ENCODE assay signal across 11 cellular contexts in genomic region chr11:113664069-113664980, GRCh38. TPM values are rescaled to one million over a fixed set of nuclear protein-coding genes. Genes with fewer than 3 reads are reported as not detected.
DNase-seq lines count a peak whose midpoint lies in the region; ATAC-seq and TF ChIP-seq lines count a peak whose summit lies in the region.
"Had no signal": no experiment of that assay in that cellular context is flagged by ENCODE, and none has a peak within 500 bp of the region (broad histone marks: within the 10 kb centered on the region; RNA-seq: fewer than 3 reads in every experiment).

No MANE protein-coding gene starts in this region.

- no peak overlapping the region for H3K4me3 Mint-ChIP-seq in activated CD4-positive, alpha-beta T cell treated with anti-CD3 and anti-CD28 coated beads for 36 hours
- H3K4me3 Mint-ChIP-seq in activated CD4-positive, alpha-beta T cell treated with anti-CD3 and anti-CD28 coated beads, Interleukin-2, amount 10 ng/mL, durations not matched to agents 24 days and 14 days = no peak overlapping the region
- no peak overlapping the region for H3K4me3 Mint-ChIP-seq in type B pancreatic cell

- intact Hi-C loops in activated CD4-positive, alpha-beta T cell treated with anti-CD3 and anti-CD28 coated beads for 36 hours (cut with DNase I, micrococcal nuclease) = no loop called here
- intact Hi-C loops in activated CD4-positive, alpha-beta T cell treated with anti-CD3 and anti-CD28 coated beads, Interleukin-2, amount 10 ng/mL, durations not matched to agents 24 days and 14 days (cut with micrococcal nuclease) = no loop called here
- intact Hi-C loops in lower leg skin (cut with DNase I; ENCODE audit: low total_unique reads) = no loop called here

- no peak for TF ChIP-seq POLR2A in lower leg skin (IDR thresholded peaks at IDR 0.05)

- H3K4me3 ChIP-seq in AG04449 (ENCODE audit: low read depth, low read length) (no peak overlapping the region), RWPE2 (ENCODE audit: severe bottlenecking) (no peak overlapping the region), lower leg skin (ENCODE audit: low read depth, poor library complexity, severe bottlenecking) (no peak overlapping the region)
- H3K4me3 ChIP-seq: cardiac muscle cell had no signal

- WGBS in lower leg skin, 2 donors = 54 to 59% methylated on average over 11 of the region's 11 CpGs

- H3K36me3 Mint-ChIP-seq in activated CD4-positive, alpha-beta T cell treated with anti-CD3 and anti-CD28 coated beads for 36 hours (ENCODE audit: low read depth) = peaks cover 2% of the 10 kb centered on the region
- H3K36me3 Mint-ChIP-seq in activated CD4-positive, alpha-beta T cell treated with anti-CD3 and anti-CD28 coated beads, Interleukin-2, amount 10 ng/mL, durations not matched to agents 24 days and 14 days (ENCODE audit: low read depth) = no peaks in the 10 kb centered on the region
- no peaks in the 10 kb centered on the region for H3K36me3 Mint-ChIP-seq in type B pancreatic cell

- DNase-seq in AG04449 (ENCODE audit: low read depth, low spot score) (peak; percentile 38), HS-5 (ENCODE audit: low read depth) (peak; percentile 46), RWPE2 (ENCODE audit: low spot score) (no peak), iris pigment epithelial cell (ENCODE audit: low read depth) (peak; percentile 83), lower leg skin (ENCODE audit: low spot score in 2 of 2) (no peak), type B pancreatic cell (ENCODE audit: extremely low spot score, unreplicated experiment) (no peak)
- DNase-seq in activated CD4-positive, alpha-beta T cell treated with anti-CD3 and anti-CD28 coated beads for 36 hours = no peak
- DNase-seq in activated CD4-positive, alpha-beta T cell treated with anti-CD3 and anti-CD28 coated beads, Interleukin-2, amount 10 ng/mL, durations not matched to agents 24 days and 14 days = no peak
- DNase-seq: C1 segment of cervical spinal cord, NCI-H1048 had no signal

- CTCF ChIA-PET in AG04449 (lab: Yijun Ruan, JAX) = no interaction called here
- CTCF ChIA-PET in activated CD4-positive, alpha-beta T cell treated with anti-CD3 and anti-CD28 coated beads for 36 hours (lab: Charles Lee) = no interaction called here

- H3K27ac Mint-ChIP-seq in activated CD4-positive, alpha-beta T cell treated with anti-CD3 and anti-CD28 coated beads for 36 hours = no peak overlapping the region
- H3K27ac Mint-ChIP-seq in activated CD4-positive, alpha-beta T cell treated with anti-CD3 and anti-CD28 coated beads, Interleukin-2, amount 10 ng/mL, durations not matched to agents 24 days and 14 days = no peak overlapping the region
- H3K27ac Mint-ChIP-seq in type B pancreatic cell = no peak overlapping the region

- H3K4me1 Mint-ChIP-seq in activated CD4-positive, alpha-beta T cell treated with anti-CD3 and anti-CD28 coated beads for 36 hours = no peaks in the 10 kb centered on the region
- H3K4me1 Mint-ChIP-seq in activated CD4-positive, alpha-beta T cell treated with anti-CD3 and anti-CD28 coated beads, Interleukin-2, amount 10 ng/mL, durations not matched to agents 24 days and 14 days = no peaks in the 10 kb centered on the region
- H3K4me1 Mint-ChIP-seq in type B pancreatic cell (ENCODE audit: unreplicated experiment) = peaks cover 12% of the 10 kb centered on the region

- POLR2A ChIA-PET in AG04449 (lab: Yijun Ruan, JAX) = no interaction called here
- POLR2A ChIA-PET in activated CD4-positive, alpha-beta T cell treated with anti-CD3 and anti-CD28 coated beads for 36 hours (lab: Charles Lee) = no interaction called here

- H3K9me3 ChIP-seq in RWPE2 (ENCODE audit: severe bottlenecking) = peaks cover 6% of the 10 kb centered on the region

- no peaks in the 10 kb centered on the region for H3K36me3 ChIP-seq in RWPE2 (ENCODE audit: low read depth)
- H3K36me3 ChIP-seq: cardiac muscle cell had no signal

- peaks cover 10% of the 10 kb centered on the region for H3K4me1 ChIP-seq in RWPE2 (ENCODE audit: insufficient read depth, poor library complexity, severe bottlenecking)

- peak; percentile 99 for ATAC-seq in RWPE2 (ENCODE audit: low read depth)
- no peak for ATAC-seq in activated CD4-positive, alpha-beta T cell treated with anti-CD3 and anti-CD28 coated beads for 36 hours

- H3K9me3 Mint-ChIP-seq in activated CD4-positive, alpha-beta T cell treated with anti-CD3 and anti-CD28 coated beads for 36 hours (ENCODE audit: low read depth) = peaks cover 5% of the 10 kb centered on the region
- peaks cover 14% of the 10 kb centered on the region for H3K9me3 Mint-ChIP-seq in activated CD4-positive, alpha-beta T cell treated with anti-CD3 and anti-CD28 coated beads, Interleukin-2, amount 10 ng/mL, durations not matched to agents 24 days and 14 days
- H3K9me3 Mint-ChIP-seq in type B pancreatic cell = no peaks in the 10 kb centered on the region

- peaks cover 10% of the 10 kb centered on the region for H3K27me3 Mint-ChIP-seq in activated CD4-positive, alpha-beta T cell treated with anti-CD3 and anti-CD28 coated beads for 36 hours
- H3K27me3 Mint-ChIP-seq in activated CD4-positive, alpha-beta T cell treated with anti-CD3 and anti-CD28 coated beads, Interleukin-2, amount 10 ng/mL, durations not matched to agents 24 days and 14 days = peaks cover 14% of the 10 kb centered on the region
- no peaks in the 10 kb centered on the region for H3K27me3 Mint-ChIP-seq in type B pancreatic cell

- H3K27me3 ChIP-seq in RWPE2 (ENCODE audit: insufficient read depth, poor library complexity, severe bottlenecking) = no peaks in the 10 kb centered on the region
- H3K27me3 ChIP-seq: cardiac muscle cell had no signal

- peak overlapping the region; percentile 46 for H3K27ac ChIP-seq in RWPE2 (ENCODE audit: poor library complexity, severe bottlenecking)
- H3K27ac ChIP-seq: cardiac muscle cell had no signal

- TF ChIP-seq CTCF in AG04449 (IDR thresholded peaks at IDR 0.05; ENCODE audit: insufficient read depth, low read length, missing control alignments) (no peak), RWPE2 (IDR thresholded peaks at IDR 0.05; ENCODE audit: poor library complexity, severe bottlenecking) (no peak), lower leg skin (IDR thresholded peaks at IDR 0.05) (no peak), type B pancreatic cell (conservative IDR thresholded peaks at IDR 0.05) (no peak)

RNA-seq across cellular contexts. Expression of gene TMPRSS5, which starts 41.8 kb away (rescaled TPM):
- total RNA-seq in activated CD4-positive, alpha-beta T cell treated with anti-CD3 and anti-CD28 coated beads for 36 hours = under 1 TPM; 0.32 to 0.46 TPM
- 1.2 and 2.6 TPM in 2 replicates for total RNA-seq in activated CD4-positive, alpha-beta T cell treated with anti-CD3 and anti-CD28 coated beads, Interleukin-2, amount 10 ng/mL, durations not matched to agents 24 days and 14 days
- total RNA-seq in lower leg skin = 1 to 10 TPM; 1.1 to 4.2 (median 3.0) TPM
- 0.81 and 2.6 TPM in 2 replicates for total RNA-seq in type B pancreatic cell (ENCODE audit: low replicate concordance)

Comparison
In these comparisons a context has a peak if more than half of its experiments do, and no peak if none do; other contexts are left out.
1. DNase-seq: peak in AG04449 (single experiment), HS-5 (single experiment) and iris pigment epithelial cell (single experiment); none in RWPE2 (single experiment), activated CD4-positive, alpha-beta T cell treated with anti-CD3 and anti-CD28 coated beads for 36 hours (single experiment), activated CD4-positive, alpha-beta T cell treated with anti-CD3 and anti-CD28 coated beads, Interleukin-2, amount 10 ng/mL, durations not matched to agents 24 days and 14 days (single experiment), lower leg skin (0 of 2) and type B pancreatic cell (single experiment).